Comparison of ENCODE assay signal across 1 cellular context in the genomic region with DNA sequence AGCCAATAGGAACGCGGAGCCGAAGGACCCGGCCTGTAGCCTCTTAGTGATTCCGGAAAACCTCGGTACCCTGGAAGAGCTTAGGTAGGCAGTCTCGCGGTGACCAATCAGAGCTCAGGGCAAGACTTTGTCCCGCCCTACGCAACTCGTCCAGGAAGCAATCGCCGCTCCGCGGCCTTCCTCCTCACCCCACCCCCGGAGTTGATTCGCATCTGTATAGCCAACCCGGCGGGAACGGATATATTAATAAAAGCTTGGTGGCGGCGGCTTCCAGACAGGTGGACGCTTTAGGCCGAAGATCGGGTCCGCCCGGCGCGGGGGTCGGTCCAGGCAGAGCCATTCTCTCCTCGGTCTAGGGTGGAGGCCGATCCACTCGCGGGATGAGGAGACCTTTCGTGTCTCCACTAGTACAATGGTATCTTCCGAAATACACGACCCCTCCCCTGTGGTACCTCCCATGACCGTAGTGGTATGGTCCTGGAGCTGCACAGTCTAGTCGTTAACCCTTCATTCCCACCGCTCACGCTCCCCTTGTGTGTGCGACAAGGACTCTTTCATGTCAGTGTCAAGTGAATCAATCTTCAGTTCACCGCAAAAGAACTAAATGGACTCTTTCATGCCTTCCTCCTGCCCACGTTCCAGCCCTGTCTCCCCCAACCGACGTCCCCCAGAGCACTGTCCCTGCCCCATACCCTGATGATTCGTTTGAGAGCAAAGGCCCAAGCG.
TF ChIP-seq lines count a peak whose summit lies in the region.

No MANE protein-coding gene starts in this region.

TF ChIP-seq in H1, 55 proteins besides CTCF, POLR2A, EP300 and RAD21:
- no peak for TF ChIP-seq SAP30 (IDR thresholded peaks at IDR 0.05; ENCODE audit: insufficient read depth, insufficient replicate concordance, low read length)
- TF ChIP-seq TAF7 (optimal IDR thresholded peaks at IDR 0.05; ENCODE audit: borderline replicate concordance, low read depth, low read length) = no peak
- no peak; the same call in 1 of the 2 replicates for TF ChIP-seq GABPA (IDR thresholded peaks at IDR 0.05; ENCODE audit: borderline replicate concordance, insufficient read depth, low read length)
- peak; percentile 77; the same call in 1 of the 2 replicates for TF ChIP-seq CHD1 (IDR thresholded peaks at IDR 0.05; ENCODE audit: low read depth, low read length)
- no peak for TF ChIP-seq SIRT6 (IDR thresholded peaks at IDR 0.05; ENCODE audit: low read length)
- no peak for TF ChIP-seq EZH2 (IDR thresholded peaks at IDR 0.05; ENCODE audit: low read depth, low read length, severe bottlenecking)
- TF ChIP-seq, protein P1, sequence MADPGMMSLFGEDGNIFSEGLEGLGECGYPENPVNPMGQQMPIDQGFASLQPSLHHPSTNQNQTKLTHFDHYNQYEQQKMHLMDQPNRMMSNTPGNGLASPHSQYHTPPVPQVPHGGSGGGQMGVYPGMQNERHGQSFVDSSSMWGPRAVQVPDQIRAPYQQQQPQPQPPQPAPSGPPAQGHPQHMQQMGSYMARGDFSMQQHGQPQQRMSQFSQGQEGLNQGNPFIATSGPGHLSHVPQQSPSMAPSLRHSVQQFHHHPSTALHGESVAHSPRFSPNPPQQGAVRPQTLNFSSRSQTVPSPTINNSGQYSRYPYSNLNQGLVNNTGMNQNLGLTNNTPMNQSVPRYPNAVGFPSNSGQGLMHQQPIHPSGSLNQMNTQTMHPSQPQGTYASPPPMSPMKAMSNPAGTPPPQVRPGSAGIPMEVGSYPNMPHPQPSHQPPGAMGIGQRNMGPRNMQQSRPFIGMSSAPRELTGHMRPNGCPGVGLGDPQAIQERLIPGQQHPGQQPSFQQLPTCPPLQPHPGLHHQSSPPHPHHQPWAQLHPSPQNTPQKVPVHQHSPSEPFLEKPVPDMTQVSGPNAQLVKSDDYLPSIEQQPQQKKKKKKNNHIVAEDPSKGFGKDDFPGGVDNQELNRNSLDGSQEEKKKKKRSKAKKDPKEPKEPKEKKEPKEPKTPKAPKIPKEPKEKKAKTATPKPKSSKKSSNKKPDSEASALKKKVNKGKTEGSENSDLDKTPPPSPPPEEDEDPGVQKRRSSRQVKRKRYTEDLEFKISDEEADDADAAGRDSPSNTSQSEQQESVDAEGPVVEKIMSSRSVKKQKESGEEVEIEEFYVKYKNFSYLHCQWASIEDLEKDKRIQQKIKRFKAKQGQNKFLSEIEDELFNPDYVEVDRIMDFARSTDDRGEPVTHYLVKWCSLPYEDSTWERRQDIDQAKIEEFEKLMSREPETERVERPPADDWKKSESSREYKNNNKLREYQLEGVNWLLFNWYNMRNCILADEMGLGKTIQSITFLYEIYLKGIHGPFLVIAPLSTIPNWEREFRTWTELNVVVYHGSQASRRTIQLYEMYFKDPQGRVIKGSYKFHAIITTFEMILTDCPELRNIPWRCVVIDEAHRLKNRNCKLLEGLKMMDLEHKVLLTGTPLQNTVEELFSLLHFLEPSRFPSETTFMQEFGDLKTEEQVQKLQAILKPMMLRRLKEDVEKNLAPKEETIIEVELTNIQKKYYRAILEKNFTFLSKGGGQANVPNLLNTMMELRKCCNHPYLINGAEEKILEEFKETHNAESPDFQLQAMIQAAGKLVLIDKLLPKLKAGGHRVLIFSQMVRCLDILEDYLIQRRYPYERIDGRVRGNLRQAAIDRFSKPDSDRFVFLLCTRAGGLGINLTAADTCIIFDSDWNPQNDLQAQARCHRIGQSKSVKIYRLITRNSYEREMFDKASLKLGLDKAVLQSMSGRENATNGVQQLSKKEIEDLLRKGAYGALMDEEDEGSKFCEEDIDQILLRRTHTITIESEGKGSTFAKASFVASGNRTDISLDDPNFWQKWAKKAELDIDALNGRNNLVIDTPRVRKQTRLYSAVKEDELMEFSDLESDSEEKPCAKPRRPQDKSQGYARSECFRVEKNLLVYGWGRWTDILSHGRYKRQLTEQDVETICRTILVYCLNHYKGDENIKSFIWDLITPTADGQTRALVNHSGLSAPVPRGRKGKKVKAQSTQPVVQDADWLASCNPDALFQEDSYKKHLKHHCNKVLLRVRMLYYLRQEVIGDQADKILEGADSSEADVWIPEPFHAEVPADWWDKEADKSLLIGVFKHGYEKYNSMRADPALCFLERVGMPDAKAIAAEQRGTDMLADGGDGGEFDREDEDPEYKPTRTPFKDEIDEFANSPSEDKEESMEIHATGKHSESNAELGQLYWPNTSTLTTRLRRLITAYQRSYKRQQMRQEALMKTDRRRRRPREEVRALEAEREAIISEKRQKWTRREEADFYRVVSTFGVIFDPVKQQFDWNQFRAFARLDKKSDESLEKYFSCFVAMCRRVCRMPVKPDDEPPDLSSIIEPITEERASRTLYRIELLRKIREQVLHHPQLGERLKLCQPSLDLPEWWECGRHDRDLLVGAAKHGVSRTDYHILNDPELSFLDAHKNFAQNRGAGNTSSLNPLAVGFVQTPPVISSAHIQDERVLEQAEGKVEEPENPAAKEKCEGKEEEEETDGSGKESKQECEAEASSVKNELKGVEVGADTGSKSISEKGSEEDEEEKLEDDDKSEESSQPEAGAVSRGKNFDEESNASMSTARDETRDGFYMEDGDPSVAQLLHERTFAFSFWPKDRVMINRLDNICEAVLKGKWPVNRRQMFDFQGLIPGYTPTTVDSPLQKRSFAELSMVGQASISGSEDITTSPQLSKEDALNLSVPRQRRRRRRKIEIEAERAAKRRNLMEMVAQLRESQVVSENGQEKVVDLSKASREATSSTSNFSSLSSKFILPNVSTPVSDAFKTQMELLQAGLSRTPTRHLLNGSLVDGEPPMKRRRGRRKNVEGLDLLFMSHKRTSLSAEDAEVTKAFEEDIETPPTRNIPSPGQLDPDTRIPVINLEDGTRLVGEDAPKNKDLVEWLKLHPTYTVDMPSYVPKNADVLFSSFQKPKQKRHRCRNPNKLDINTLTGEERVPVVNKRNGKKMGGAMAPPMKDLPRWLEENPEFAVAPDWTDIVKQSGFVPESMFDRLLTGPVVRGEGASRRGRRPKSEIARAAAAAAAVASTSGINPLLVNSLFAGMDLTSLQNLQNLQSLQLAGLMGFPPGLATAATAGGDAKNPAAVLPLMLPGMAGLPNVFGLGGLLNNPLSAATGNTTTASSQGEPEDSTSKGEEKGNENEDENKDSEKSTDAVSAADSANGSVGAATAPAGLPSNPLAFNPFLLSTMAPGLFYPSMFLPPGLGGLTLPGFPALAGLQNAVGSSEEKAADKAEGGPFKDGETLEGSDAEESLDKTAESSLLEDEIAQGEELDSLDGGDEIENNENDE (IDR thresholded peaks at IDR 0.05; ENCODE audit: insufficient replicate concordance, low read length) = no peak
- no peak; the same call in 1 of the 2 replicates for TF ChIP-seq TAF1 (IDR thresholded peaks at IDR 0.05; ENCODE audit: low read depth, low read length)
- no peak for TF ChIP-seq ASH2L (IDR thresholded peaks at IDR 0.05; ENCODE audit: low read length)
- TF ChIP-seq HDAC2 (IDR thresholded peaks at IDR 0.05; ENCODE audit: borderline replicate concordance in 1 of 2, low read depth in 2 of 2, low read length in 2 of 2) = no peak
- peak; percentile 25; the same call in 1 of the 2 replicates for TF ChIP-seq NRF1 (IDR thresholded peaks at IDR 0.05; ENCODE audit: low read depth, low read length)
- no peak for TF ChIP-seq POU5F1 (IDR thresholded peaks at IDR 0.05; ENCODE audit: low read depth, low read length)
- no peak for TF ChIP-seq USF2 (IDR thresholded peaks at IDR 0.05; ENCODE audit: low read length)
- no peak for TF ChIP-seq KDM5A (IDR thresholded peaks at IDR 0.05; ENCODE audit: low read length)
- TF ChIP-seq SP4 (IDR thresholded peaks at IDR 0.05; ENCODE audit: low read length) = no peak
- peak; percentile 47; the same call in 1 of the 2 replicates for TF ChIP-seq SP1 (IDR thresholded peaks at IDR 0.05; ENCODE audit: low read depth, low read length)
- peak; percentile 46; the same call in 1 of the 2 replicates for TF ChIP-seq POLR2AphosphoS5 (IDR thresholded peaks at IDR 0.05; ENCODE audit: low read depth, low read length)
- no peak for TF ChIP-seq SIN3A (conservative IDR thresholded peaks at IDR 0.05 in 1 of 2, IDR thresholded peaks at IDR 0.05 in 1 of 2; ENCODE audit: low read depth in 1 of 2, low read length in 2 of 2)
- TF ChIP-seq RBBP5 (IDR thresholded peaks at IDR 0.05; ENCODE audit: borderline replicate concordance, low read depth, low read length) = no peak
- TF ChIP-seq NANOG (IDR thresholded peaks at IDR 0.05; ENCODE audit: insufficient read depth, low read depth, low read length, poor library complexity, severe bottlenecking) = no peak
- no peak for TF ChIP-seq RFX5 (IDR thresholded peaks at IDR 0.05; ENCODE audit: borderline replicate concordance, low read depth, low read length)
- TF ChIP-seq, protein P2, sequence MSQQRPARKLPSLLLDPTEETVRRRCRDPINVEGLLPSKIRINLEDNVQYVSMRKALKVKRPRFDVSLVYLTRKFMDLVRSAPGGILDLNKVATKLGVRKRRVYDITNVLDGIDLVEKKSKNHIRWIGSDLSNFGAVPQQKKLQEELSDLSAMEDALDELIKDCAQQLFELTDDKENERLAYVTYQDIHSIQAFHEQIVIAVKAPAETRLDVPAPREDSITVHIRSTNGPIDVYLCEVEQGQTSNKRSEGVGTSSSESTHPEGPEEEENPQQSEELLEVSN (IDR thresholded peaks at IDR 0.05) = no peak
- peak; percentile 41; the same call in 1 of the 2 replicates for TF ChIP-seq TBP (IDR thresholded peaks at IDR 0.05; ENCODE audit: low read depth, low read length)
- TF ChIP-seq, protein P3, sequence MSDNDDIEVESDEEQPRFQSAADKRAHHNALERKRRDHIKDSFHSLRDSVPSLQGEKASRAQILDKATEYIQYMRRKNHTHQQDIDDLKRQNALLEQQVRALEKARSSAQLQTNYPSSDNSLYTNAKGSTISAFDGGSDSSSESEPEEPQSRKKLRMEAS (IDR thresholded peaks at IDR 0.05) = no peak
- TF ChIP-seq JUND (IDR thresholded peaks at IDR 0.05; ENCODE audit: low read length) = peak; percentile 45; the same call in 1 of the 2 replicates
- TF ChIP-seq SRF (IDR thresholded peaks at IDR 0.05; ENCODE audit: low read depth, low read length) = no peak
- TF ChIP-seq PHF8 (conservative IDR thresholded peaks at IDR 0.05; ENCODE audit: low read depth, low read length) = peak; percentile 67
- no peak for TF ChIP-seq SUZ12 (IDR thresholded peaks at IDR 0.05; ENCODE audit: low read length)
- TF ChIP-seq, protein P4, sequence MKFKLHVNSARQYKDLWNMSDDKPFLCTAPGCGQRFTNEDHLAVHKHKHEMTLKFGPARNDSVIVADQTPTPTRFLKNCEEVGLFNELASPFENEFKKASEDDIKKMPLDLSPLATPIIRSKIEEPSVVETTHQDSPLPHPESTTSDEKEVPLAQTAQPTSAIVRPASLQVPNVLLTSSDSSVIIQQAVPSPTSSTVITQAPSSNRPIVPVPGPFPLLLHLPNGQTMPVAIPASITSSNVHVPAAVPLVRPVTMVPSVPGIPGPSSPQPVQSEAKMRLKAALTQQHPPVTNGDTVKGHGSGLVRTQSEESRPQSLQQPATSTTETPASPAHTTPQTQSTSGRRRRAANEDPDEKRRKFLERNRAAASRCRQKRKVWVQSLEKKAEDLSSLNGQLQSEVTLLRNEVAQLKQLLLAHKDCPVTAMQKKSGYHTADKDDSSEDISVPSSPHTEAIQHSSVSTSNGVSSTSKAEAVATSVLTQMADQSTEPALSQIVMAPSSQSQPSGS (IDR thresholded peaks at IDR 0.05; ENCODE audit: low read length) = no peak
- TF ChIP-seq KDM1A (IDR thresholded peaks at IDR 0.05; ENCODE audit: borderline replicate concordance, low read length) = no peak
- TF ChIP-seq CREB1 (IDR thresholded peaks at IDR 0.05) = no peak
- peak; percentile 51; the same call in 1 of the 2 replicates for TF ChIP-seq CHD2 (IDR thresholded peaks at IDR 0.05; ENCODE audit: low read length)
- TF ChIP-seq CTBP2 (IDR thresholded peaks at IDR 0.05; ENCODE audit: borderline replicate concordance, insufficient read depth, insufficient read length, low read length) = no peak
- no peak for TF ChIP-seq BCL11A (IDR thresholded peaks at IDR 0.05; ENCODE audit: low read depth in 2 of 2, low read length in 2 of 2)
- no peak for TF ChIP-seq EGR1 (IDR thresholded peaks at IDR 0.05; ENCODE audit: borderline replicate concordance, low read depth, low read length)
